22 cellular contexts compared by ENCODE assay signal in genomic region chr17:53168413-53168812, GRCh38.
"Had no signal": no experiment of that assay in that cellular context is flagged by ENCODE, and none has a peak within 500 bp of the region (broad histone marks: within the 10 kb centered on the region; RNA-seq: fewer than 3 reads in every experiment).

No MANE protein-coding gene starts in this region.

- H3K9me3 ChIP-seq: MG63 had no signal

- DNase-seq: IMR-90, Karpas-422, KG1, MG63, NCI-H1092 treated with DMSO at 0.1 percent for 48 hours, NCI-H1436, NCI-H187, NCI-H2029, NCI-H2081 treated with DMSO at 0.1 percent for 48 hours, NCI-H2171, NCI-H226, NCI-H446, NCI-H510A, NCI-H524 treated with DMSO at 0.1 percent for 48 hours, PC-3, SHP77, SK-N-SH, SW 1271, T-helper 1 cell had no signal

- H3K27ac ChIP-seq: RWPE1 had no signal

- H3K27me3 ChIP-seq: MG63 had no signal

- ATAC-seq: HepG2, Panc1, PC-3 had no signal
